ENCODE assay signal across 12 cellular contexts in the genomic region with DNA sequence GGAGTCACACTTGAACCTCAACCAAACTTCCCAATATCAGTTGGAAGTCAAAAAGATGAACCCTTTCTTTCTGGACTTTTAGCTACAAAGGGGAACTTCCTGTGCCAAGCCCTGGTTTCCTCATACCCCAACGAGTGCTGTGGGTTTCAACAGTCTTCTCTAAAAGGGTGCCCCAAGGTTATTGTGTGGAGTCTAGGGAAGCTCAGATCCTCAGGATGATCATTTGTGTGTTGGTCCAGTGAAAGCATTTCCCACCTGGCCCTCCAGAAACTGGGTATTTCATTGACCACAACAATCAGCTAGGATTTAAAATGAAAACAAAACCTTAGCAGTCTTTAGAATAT. TPM values are rescaled to one million over a fixed set of nuclear protein-coding genes. Genes with fewer than 3 reads are reported as not detected.
DNase-seq lines count a peak whose midpoint lies in the region; TF ChIP-seq lines count a peak whose summit lies in the region.
"Had no signal": no experiment of that assay in that cellular context is flagged by ENCODE, and none has a peak within 500 bp of the region (broad histone marks: within the 10 kb centered on the region; RNA-seq: fewer than 3 reads in every experiment).

No MANE protein-coding gene starts in this region.

- peak overlapping the region; percentile 23 for H3K27ac ChIP-seq in iPS-20b (ENCODE audit: low read length)
- peak overlapping the region; percentile 60 for H3K27ac ChIP-seq in suprapubic skin
- H3K27ac ChIP-seq: psoas muscle had no signal

- no peaks in the 10 kb centered on the region for H3K9me3 Mint-ChIP-seq in activated CD4-positive, alpha-beta T cell treated with anti-CD3 and anti-CD28 coated beads, Interleukin-2, amount 10 ng/mL, durations not matched to agents 24 days and 14 days
- H3K9me3 Mint-ChIP-seq: activated T-helper 2 cell treated with anti-CD3 and anti-CD28 coated beads, Interferon-gamma antibody, Interleukin-2, Interleukin-4, amounts not matched to agents 10 μg/mL and 5 μg/mL and 100 μg/mL, durations not matched to agents 14 hours and 24 hours and 36 hours had no signal

- H3K9ac ChIP-seq in iPS-20b (ENCODE audit: low read depth, low read length): peak overlapping the region; percentile 17; the same call in 1 of the 2 replicates
- H3K9ac ChIP-seq: SK-N-SH had no signal

- peaks cover 34% of the 10 kb centered on the region for H3K4me1 Mint-ChIP-seq in activated CD4-positive, alpha-beta T cell treated with anti-CD3 and anti-CD28 coated beads, Interleukin-2, amount 10 ng/mL, durations not matched to agents 24 days and 14 days

- no peaks in the 10 kb centered on the region for H3K27me3 Mint-ChIP-seq in activated CD4-positive, alpha-beta T cell treated with anti-CD3 and anti-CD28 coated beads, Interleukin-2, amount 10 ng/mL, durations not matched to agents 24 days and 14 days

- H3K4me3 ChIP-seq in iPS-20b (ENCODE audit: low read length): no peak overlapping the region
- no peak overlapping the region for H3K4me3 ChIP-seq in suprapubic skin
- H3K4me3 ChIP-seq: psoas muscle had no signal

- no peak for TF ChIP-seq EP300 in suprapubic skin (IDR thresholded peaks at IDR 0.05)

- H3K27ac Mint-ChIP-seq in activated CD4-positive, alpha-beta T cell treated with anti-CD3 and anti-CD28 coated beads, Interleukin-2, amount 10 ng/mL, durations not matched to agents 24 days and 14 days: peak overlapping the region; percentile 76

- no peak for TF ChIP-seq CTCF in suprapubic skin (IDR thresholded peaks at IDR 0.05)

- H3K36me3 Mint-ChIP-seq in activated CD4-positive, alpha-beta T cell treated with anti-CD3 and anti-CD28 coated beads, Interleukin-2, amount 10 ng/mL, durations not matched to agents 24 days and 14 days (ENCODE audit: low read depth): peaks cover 55% of the 10 kb centered on the region

- WGBS in suprapubic skin: 10% methylated on average over 1 of the region's 1 CpG

- intact Hi-C loops in activated CD4-positive, alpha-beta T cell treated with anti-CD3 and anti-CD28 coated beads, Interleukin-2, amount 10 ng/mL, durations not matched to agents 24 days and 14 days (cut with micrococcal nuclease): no loop called here

- H3K9me3 ChIP-seq in iPS-20b (ENCODE audit: insufficient read depth, low read depth, low read length) (no peaks in the 10 kb centered on the region), suprapubic skin (no peaks in the 10 kb centered on the region)
- H3K9me3 ChIP-seq: psoas muscle, SK-N-SH had no signal

- no peak for DNase-seq in activated CD4-positive, alpha-beta T cell treated with anti-CD3 and anti-CD28 coated beads, Interleukin-2, amount 10 ng/mL, durations not matched to agents 24 days and 14 days
- DNase-seq in activated CD4-positive, alpha-beta T cell treated with anti-CD3 and anti-CD28 coated beads, Interleukin-2, amount 50 U/mL, for 1 hour: no peak
- DNase-seq in SIG-M5 treated with dmso at 0.1 percent for 504 hours (lab: John Stamatoyannopoulos, UW; ENCODE audit: unreplicated experiment) (peak; percentile 92), suprapubic skin (ENCODE audit: low spot score in 2 of 2) (no peak), 8988T (no peak), amniotic stem cell (lab: John Stamatoyannopoulos, UW) (no peak)
- no peak for DNase-seq in effector CD4-positive, alpha-beta T cell
- DNase-seq: NCI-H187 treated with DMSO at 0.1 percent for 48 hours had no signal

- H3K4me1 ChIP-seq in iPS-20b (ENCODE audit: insufficient read depth, low read length) (peaks cover 6% of the 10 kb centered on the region; the same call in 1 of the 2 replicates), suprapubic skin (peaks cover 30% of the 10 kb centered on the region)
- H3K4me1 ChIP-seq: psoas muscle had no signal

- H3K4me3 Mint-ChIP-seq in activated CD4-positive, alpha-beta T cell treated with anti-CD3 and anti-CD28 coated beads, Interleukin-2, amount 10 ng/mL, durations not matched to agents 24 days and 14 days: no peak overlapping the region

- H3K36me3 ChIP-seq in iPS-20b (ENCODE audit: insufficient read depth, low read depth, low read length) (peaks cover 27% of the 10 kb centered on the region), suprapubic skin (peaks cover 44% of the 10 kb centered on the region)

- TF ChIP-seq POLR2A in suprapubic skin (IDR thresholded peaks at IDR 0.05): no peak

- H3K27me3 ChIP-seq in iPS-20b (ENCODE audit: insufficient read depth, low read length): no peaks in the 10 kb centered on the region
- H3K27me3 ChIP-seq in suprapubic skin: no peaks in the 10 kb centered on the region

RNA-seq across cellular contexts. Expression of a gene that starts 29.4 kb away (rescaled TPM):
- total RNA-seq in activated CD4-positive, alpha-beta T cell treated with anti-CD3 and anti-CD28 coated beads, Interleukin-2, amount 10 ng/mL, durations not matched to agents 24 days and 14 days: 20.9 and 25.9 TPM in 2 replicates
- total RNA-seq in suprapubic skin: 10 to 100 TPM in 3 of 4 donors, 1 to 10 TPM in 1; 7.9 to 22.4 (median 15.4) TPM

RNA-seq across cellular contexts. Expression of a gene that starts 57.2 kb away (rescaled TPM):
- total RNA-seq in activated CD4-positive, alpha-beta T cell treated with anti-CD3 and anti-CD28 coated beads, Interleukin-2, amount 10 ng/mL, durations not matched to agents 24 days and 14 days: 37.4 and 38.2 TPM in 2 replicates
- total RNA-seq in suprapubic skin: 10 to 100 TPM; 18.4 to 25.8 (median 25.0) TPM
